8 cellular contexts compared by ENCODE assay signal in the genomic region with DNA sequence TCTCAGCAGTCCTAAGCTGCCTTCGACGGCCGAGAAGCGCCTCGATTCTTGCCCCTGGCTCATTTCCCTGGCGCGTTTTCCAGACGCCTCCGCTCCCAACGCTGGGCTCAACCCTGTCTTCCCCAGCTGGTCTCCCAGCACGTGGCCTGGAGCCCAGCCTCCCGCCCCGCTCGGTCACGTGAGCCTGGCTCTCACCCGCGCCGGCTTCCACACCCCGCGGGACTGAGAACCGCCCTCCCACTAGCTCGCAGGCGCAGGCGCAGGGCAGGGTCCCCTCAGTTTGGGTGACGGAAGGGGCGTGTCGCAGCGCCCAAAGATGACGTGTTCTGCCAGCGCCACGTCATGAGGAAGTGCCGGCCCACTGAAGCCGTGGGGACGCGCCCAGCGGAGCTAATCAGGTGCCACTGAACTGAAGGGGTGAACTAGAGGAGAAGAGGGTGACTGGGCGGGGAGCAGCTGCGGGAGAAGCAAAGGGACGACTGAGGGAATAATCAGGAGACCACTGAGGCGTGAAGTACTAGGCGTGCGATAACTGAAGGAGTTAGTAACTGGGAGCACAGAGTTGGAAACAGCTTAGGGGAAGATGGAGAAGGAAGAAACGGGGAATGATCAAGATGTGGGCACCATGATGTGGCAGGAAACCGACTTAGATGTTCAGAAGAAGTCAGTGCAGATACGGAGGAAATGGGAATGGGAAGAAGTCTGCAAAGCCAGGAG. TPM values are rescaled to one million over a fixed set of nuclear protein-coding genes. Genes with fewer than 3 reads are reported as not detected.
A peak's percentile ranks its signal among the peaks of the same experiment; 100 is the strongest.
DNase-seq lines count a peak whose midpoint lies in the region; ATAC-seq and TF ChIP-seq lines count a peak whose summit lies in the region.

A gene with protein sequence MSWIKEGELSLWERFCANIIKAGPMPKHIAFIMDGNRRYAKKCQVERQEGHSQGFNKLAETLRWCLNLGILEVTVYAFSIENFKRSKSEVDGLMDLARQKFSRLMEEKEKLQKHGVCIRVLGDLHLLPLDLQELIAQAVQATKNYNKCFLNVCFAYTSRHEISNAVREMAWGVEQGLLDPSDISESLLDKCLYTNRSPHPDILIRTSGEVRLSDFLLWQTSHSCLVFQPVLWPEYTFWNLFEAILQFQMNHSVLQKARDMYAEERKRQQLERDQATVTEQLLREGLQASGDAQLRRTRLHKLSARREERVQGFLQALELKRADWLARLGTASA (plus strand): TSS at position 343 of the 717 bp plus-strand sequence. CDS start 625 bp downstream, outside the sequence.

- no peaks in the 10 kb centered on the region for H3F3A ChIP-seq in GM23248 (ENCODE audit: insufficient read depth)

- peak within 1 kb of the TSS; percentile 89 for H3K27ac Mint-ChIP-seq in activated T-helper 1 cell treated with anti-CD3 and anti-CD28 coated beads, Interleukin-12 subunit alpha, Interleukin-12 subunit beta, Interleukin-2, Interleukin-4 antibody, amounts not matched to agents 30 ng/mL and 10 ng/mL and 1 ng/mL, durations not matched to agents 14 hours and 24 hours and 36 hours
- peak within 1 kb of the TSS; percentile 90 to 99 (median 93) for H3K27ac Mint-ChIP-seq in naive thymus-derived CD4-positive, alpha-beta T cell
- H3K27ac Mint-ChIP-seq in stimulated activated naive B cell treated with anti-CD40 and anti-IgM and Interleukin-4, amounts not matched to agents 10 μg/mL and 1 μg/mL and 100 μg/mL, for 72 hours = peak within 1 kb of the TSS; percentile 96

- in situ Hi-C loops in GM23248 (cut with MboI) = no loop called here

- TF ChIP-seq POLR2A in esophagus squamous epithelium (IDR thresholded peaks at IDR 0.05) = peak in 3 of 4 donors; percentile 84 to 85 (median 84)

- peak within 1 kb of the TSS; percentile 96 for H3K4me2 ChIP-seq in DND-41 (ENCODE audit: insufficient read depth, low read length)
- peak within 1 kb of the TSS; percentile 88 for H3K4me2 ChIP-seq in GM23248 (ENCODE audit: unreplicated experiment)

- POLR2A ChIA-PET in naive thymus-derived CD4-positive, alpha-beta T cell (lab: Charles Lee) = interaction anchor here (0.6 to 2.0 kb wide), 17 partner anchors 15 to 1812 kb away, joined by 3 to 37 read pairs (median 4); a partner anchor contains a TSS

- no peaks in the 10 kb centered on the region for H3K9me3 Mint-ChIP-seq in activated T-helper 1 cell treated with anti-CD3 and anti-CD28 coated beads, Interleukin-12 subunit alpha, Interleukin-12 subunit beta, Interleukin-2, Interleukin-4 antibody, amounts not matched to agents 30 ng/mL and 10 ng/mL and 1 ng/mL, durations not matched to agents 14 hours and 24 hours and 36 hours
- peaks cover 0 to 2% (median 0%) of the 10 kb centered on the region in 11 donors for H3K9me3 Mint-ChIP-seq in naive thymus-derived CD4-positive, alpha-beta T cell
- no peaks in the 10 kb centered on the region for H3K9me3 Mint-ChIP-seq in stimulated activated naive B cell treated with anti-CD40 and anti-IgM and Interleukin-4, amounts not matched to agents 10 μg/mL and 1 μg/mL and 100 μg/mL, for 72 hours

- H4K20me1 ChIP-seq in DND-41 (ENCODE audit: insufficient read depth, low read length) (no peaks in the 10 kb centered on the region), GM23248 (ENCODE audit: insufficient read depth) (no peaks in the 10 kb centered on the region)

- peaks cover 25% of the 10 kb centered on the region for H3K79me2 ChIP-seq in DND-41 (ENCODE audit: insufficient read depth, low read length)
- H3K79me2 ChIP-seq in GM23248 (ENCODE audit: insufficient read depth) = peaks cover 45% of the 10 kb centered on the region

- peaks cover 7% of the 10 kb centered on the region for H3K36me3 Mint-ChIP-seq in activated T-helper 1 cell treated with anti-CD3 and anti-CD28 coated beads, Interleukin-12 subunit alpha, Interleukin-12 subunit beta, Interleukin-2, Interleukin-4 antibody, amounts not matched to agents 30 ng/mL and 10 ng/mL and 1 ng/mL, durations not matched to agents 14 hours and 24 hours and 36 hours (ENCODE audit: low read depth)
- H3K36me3 Mint-ChIP-seq in naive thymus-derived CD4-positive, alpha-beta T cell = peaks cover 0 to 8% (median 4%) of the 10 kb centered on the region in 5 donors
- H3K36me3 Mint-ChIP-seq in stimulated activated naive B cell treated with anti-CD40 and anti-IgM and Interleukin-4, amounts not matched to agents 10 μg/mL and 1 μg/mL and 100 μg/mL, for 72 hours = peaks cover 10 to 16% of the 10 kb centered on the region in 2 donors

- H2AFZ ChIP-seq in DND-41 (ENCODE audit: low read depth, low read length) = peak within 1 kb of the TSS; percentile 82
- peak within 1 kb of the TSS; percentile 88 for H2AFZ ChIP-seq in GM23248

- no peaks in the 10 kb centered on the region for H3K27me3 ChIP-seq in DND-41 (ENCODE audit: insufficient read depth, low read length, poor library complexity)
- H3K27me3 ChIP-seq in GM23248 (replicated peaks; ENCODE audit: insufficient read depth) = no peaks in the 10 kb centered on the region
- no peaks in the 10 kb centered on the region for H3K27me3 ChIP-seq in esophagus squamous epithelium
- H3K27me3 ChIP-seq in naive thymus-derived CD4-positive, alpha-beta T cell (ENCODE audit: control insufficient read depth in 2 of 2, insufficient read depth in 2 of 2, low read length in 2 of 2) = no peaks in the 10 kb centered on the region

- H3K36me3 ChIP-seq in DND-41 (ENCODE audit: insufficient read depth, low read length) = peaks cover 21% of the 10 kb centered on the region
- peaks cover 14% of the 10 kb centered on the region; the same call in 1 of the 2 replicates for H3K36me3 ChIP-seq in GM23248 (ENCODE audit: low read depth)
- peaks cover 0 to 35% (median 9%) of the 10 kb centered on the region in 3 donors for H3K36me3 ChIP-seq in esophagus squamous epithelium
- H3K36me3 ChIP-seq in naive thymus-derived CD4-positive, alpha-beta T cell (ENCODE audit: control insufficient read depth in 2 of 3, insufficient read depth in 3 of 3, low read length in 3 of 3) = no peaks in the 10 kb centered on the region

- H3K4me3 ChIP-seq in DND-41 (ENCODE audit: low read depth in 1 of 2, low read length in 2 of 2) (peak within 1 kb of the TSS; percentile 49 to 86), GM23248 (peak within 1 kb of the TSS; percentile 90), esophagus squamous epithelium (peak within 1 kb of the TSS; percentile 50 to 83 (median 66))
- peak within 1 kb of the TSS; percentile 88 for H3K4me3 ChIP-seq in naive thymus-derived CD4-positive, alpha-beta T cell (ENCODE audit: low read length)

- H3K27me3 Mint-ChIP-seq in activated T-helper 1 cell treated with anti-CD3 and anti-CD28 coated beads, Interleukin-12 subunit alpha, Interleukin-12 subunit beta, Interleukin-2, Interleukin-4 antibody, amounts not matched to agents 30 ng/mL and 10 ng/mL and 1 ng/mL, durations not matched to agents 14 hours and 24 hours and 36 hours (ENCODE audit: insufficient read depth) = peaks cover 12% of the 10 kb centered on the region
- H3K27me3 Mint-ChIP-seq in naive thymus-derived CD4-positive, alpha-beta T cell = peaks cover 0 to 15% (median 0%) of the 10 kb centered on the region in 5 donors
- no peaks in the 10 kb centered on the region for H3K27me3 Mint-ChIP-seq in stimulated activated naive B cell treated with anti-CD40 and anti-IgM and Interleukin-4, amounts not matched to agents 10 μg/mL and 1 μg/mL and 100 μg/mL, for 72 hours

- ATAC-seq in DND-41 (ENCODE audit: insufficient read depth, low read depth) = peak; percentile 97
- peak; percentile 99 for ATAC-seq in naive thymus-derived CD4-positive, alpha-beta T cell
- ATAC-seq in stimulated activated naive B cell treated with anti-CD40 and anti-IgM and Interleukin-4, amounts not matched to agents 10 μg/mL and 1 μg/mL and 100 μg/mL, for 72 hours (replicated peaks) = peak; percentile 96 to 97

- H3K4me1 ChIP-seq in DND-41 (ENCODE audit: insufficient read depth, low read length) = peaks cover 30% of the 10 kb centered on the region
- H3K4me1 ChIP-seq in GM23248 (ENCODE audit: insufficient read depth) = peaks cover 17% of the 10 kb centered on the region
- H3K4me1 ChIP-seq in esophagus squamous epithelium = peaks cover 17 to 31% (median 20%) of the 10 kb centered on the region in 3 donors
- peaks cover 11 to 15% of the 10 kb centered on the region in 2 donors for H3K4me1 ChIP-seq in naive thymus-derived CD4-positive, alpha-beta T cell (ENCODE audit: control insufficient read depth in 2 of 2, insufficient read depth in 2 of 2, low read length in 2 of 2)

- peak; percentile 2 for TF ChIP-seq CTCF in DND-41 (IDR thresholded peaks at IDR 0.05; ENCODE audit: borderline replicate concordance, extremely low read depth, low read length, poor library complexity, severe bottlenecking)
- peak in 1 of 6 experiments; percentile 57 for TF ChIP-seq CTCF in esophagus squamous epithelium (IDR thresholded peaks at IDR 0.05)

- WGBS in GM23248 (ENCODE audit: low coverage in 1 of 2, low lambda C conversion rate in 2 of 2, missing lambda C conversion rate in 2 of 2), 2 experiments = 1% methylated on average over 33 to 45 of the region's 45 CpGs
- 0% methylated on average over 17 to 21 of the region's 45 CpGs for WGBS in esophagus squamous epithelium, 2 donors

- H3K4me1 Mint-ChIP-seq in activated T-helper 1 cell treated with anti-CD3 and anti-CD28 coated beads, Interleukin-12 subunit alpha, Interleukin-12 subunit beta, Interleukin-2, Interleukin-4 antibody, amounts not matched to agents 30 ng/mL and 10 ng/mL and 1 ng/mL, durations not matched to agents 14 hours and 24 hours and 36 hours (ENCODE audit: low read depth) = peaks cover 18% of the 10 kb centered on the region
- peaks cover 14 to 26% (median 22%) of the 10 kb centered on the region in 7 donors for H3K4me1 Mint-ChIP-seq in naive thymus-derived CD4-positive, alpha-beta T cell
- H3K4me1 Mint-ChIP-seq in stimulated activated naive B cell treated with anti-CD40 and anti-IgM and Interleukin-4, amounts not matched to agents 10 μg/mL and 1 μg/mL and 100 μg/mL, for 72 hours = peaks cover 12 to 32% of the 10 kb centered on the region in 2 donors

- intact Hi-C loops in activated T-helper 1 cell treated with anti-CD3 and anti-CD28 coated beads, Interleukin-12 subunit alpha, Interleukin-12 subunit beta, Interleukin-2, Interleukin-4 antibody, amounts not matched to agents 30 ng/mL and 10 ng/mL and 1 ng/mL, durations not matched to agents 14 hours and 24 hours and 36 hours (cut with micrococcal nuclease) = loop anchor here (1.0 to 5.0 kb wide), 8 partner anchors 40 to 355 kb away; a partner anchor contains a TSS
- intact Hi-C loops in esophagus squamous epithelium (cut with DNase I) = no loop called here
- intact Hi-C loops in naive thymus-derived CD4-positive, alpha-beta T cell (cut with micrococcal nuclease) = loop anchor here (1.0 to 5.0 kb wide), 11 partner anchors 15 to 525 kb away; a partner anchor contains a TSS

- H3K27ac ChIP-seq in DND-41 (ENCODE audit: low read length) (peak within 1 kb of the TSS; percentile 76), GM23248 (peak within 1 kb of the TSS; percentile 85), esophagus squamous epithelium (peak within 1 kb of the TSS; percentile 81 to 93 (median 85))
- peak within 1 kb of the TSS; percentile 76 for H3K27ac ChIP-seq in naive thymus-derived CD4-positive, alpha-beta T cell (ENCODE audit: low read depth, low read length)

- H3K9ac ChIP-seq in DND-41 (ENCODE audit: low read depth, low read length) = peak within 1 kb of the TSS; percentile 64
- H3K9ac ChIP-seq in GM23248 = peak within 1 kb of the TSS; percentile 87

- H3K9me3 ChIP-seq in DND-41 (ENCODE audit: insufficient read depth, low read length, severe bottlenecking) (no peaks in the 10 kb centered on the region), GM23248 (ENCODE audit: low read depth) (no peaks in the 10 kb centered on the region), esophagus squamous epithelium (no peaks in the 10 kb centered on the region)
- no peaks in the 10 kb centered on the region for H3K9me3 ChIP-seq in naive thymus-derived CD4-positive, alpha-beta T cell (ENCODE audit: control insufficient read depth in 2 of 3, low read length in 3 of 3)

- peak within 1 kb of the TSS; percentile 94 for H3K4me3 Mint-ChIP-seq in activated T-helper 1 cell treated with anti-CD3 and anti-CD28 coated beads, Interleukin-12 subunit alpha, Interleukin-12 subunit beta, Interleukin-2, Interleukin-4 antibody, amounts not matched to agents 30 ng/mL and 10 ng/mL and 1 ng/mL, durations not matched to agents 14 hours and 24 hours and 36 hours
- H3K4me3 Mint-ChIP-seq in naive thymus-derived CD4-positive, alpha-beta T cell = peak within 1 kb of the TSS; percentile 92 to 99 (median 96)
- peak within 1 kb of the TSS; percentile 93 for H3K4me3 Mint-ChIP-seq in stimulated activated naive B cell treated with anti-CD40 and anti-IgM and Interleukin-4, amounts not matched to agents 10 μg/mL and 1 μg/mL and 100 μg/mL, for 72 hours

- CTCF ChIA-PET in naive thymus-derived CD4-positive, alpha-beta T cell (lab: Charles Lee) = interaction anchor here (1.0 to 2.1 kb wide), 5 partner anchors 15 to 536 kb away, joined by 3 to 9 read pairs (median 5); no protein-coding TSS in a partner anchor

- DNase-seq in DND-41 (peak; percentile 99), GM23248 (peak; percentile 100), Kasumi-1 (lab: John Stamatoyannopoulos, UW) (peak; percentile 95 to 96), RPMI7951 (ENCODE audit: low read depth) (peak; percentile 97), esophagus squamous epithelium (lab: John Stamatoyannopoulos, UW) (peak; percentile 93)
- DNase-seq in activated T-helper 1 cell treated with anti-CD3 and anti-CD28 coated beads, Interleukin-12 subunit alpha, Interleukin-12 subunit beta, Interleukin-2, Interleukin-4 antibody, amounts not matched to agents 30 ng/mL and 10 ng/mL and 1 ng/mL, durations not matched to agents 14 hours and 24 hours and 36 hours (ENCODE audit: low spot score) = peak; percentile 98
- DNase-seq in naive thymus-derived CD4-positive, alpha-beta T cell = peak; percentile 95 to 98 (median 97)
- peak; percentile 99 for DNase-seq in stimulated activated naive B cell treated with anti-CD40 and anti-IgM and Interleukin-4, amounts not matched to agents 10 μg/mL and 1 μg/mL and 100 μg/mL, for 72 hours

- no peaks in the 10 kb centered on the region for H3K9me2 ChIP-seq in GM23248 (ENCODE audit: insufficient read depth)

RNA-seq across cellular contexts. Expression of the gene that starts here (rescaled TPM):
- total RNA-seq in GM23248 (2014; rRNA removed; shearing (Covaris generic)) = 50.8 and 70.6 TPM in 2 replicates
- polyA plus RNA-seq in GM23248 (2016; fragmentation: Nextera tagmentation; extraction: Ambion mirVana) = 43.0 and 46.9 TPM in 2 replicates
- total RNA-seq in RPMI7951 (2014; rRNA removed; shearing (Covaris generic)) = 30.8 and 33.2 TPM in 2 replicates
- 58.4 and 60.9 TPM in 2 replicates for total RNA-seq in activated T-helper 1 cell treated with anti-CD3 and anti-CD28 coated beads, Interleukin-12 subunit alpha, Interleukin-12 subunit beta, Interleukin-2, Interleukin-4 antibody, amounts not matched to agents 30 ng/mL and 10 ng/mL and 1 ng/mL, durations not matched to agents 14 hours and 24 hours and 36 hours
- total RNA-seq in esophagus squamous epithelium = 10 to 100 TPM; 30.3 to 49.7 (median 37.9) TPM
- 10 to 100 TPM; 28.1 to 58.9 (median 37.7) TPM for total RNA-seq in naive thymus-derived CD4-positive, alpha-beta T cell
- 10 to 100 TPM; 20.7 to 23.8 TPM for polyA plus RNA-seq in naive thymus-derived CD4-positive, alpha-beta T cell

Comparison
In these comparisons a context has a peak if more than half of its experiments do, and no peak if none do; other contexts are left out.
1. Peak in every context shown above with its lines: DNase-seq, ATAC-seq, H3K4me3 ChIP-seq and H3K27ac ChIP-seq.